Comparison of ENCODE assay signal across 8 cellular contexts in the genomic region with DNA sequence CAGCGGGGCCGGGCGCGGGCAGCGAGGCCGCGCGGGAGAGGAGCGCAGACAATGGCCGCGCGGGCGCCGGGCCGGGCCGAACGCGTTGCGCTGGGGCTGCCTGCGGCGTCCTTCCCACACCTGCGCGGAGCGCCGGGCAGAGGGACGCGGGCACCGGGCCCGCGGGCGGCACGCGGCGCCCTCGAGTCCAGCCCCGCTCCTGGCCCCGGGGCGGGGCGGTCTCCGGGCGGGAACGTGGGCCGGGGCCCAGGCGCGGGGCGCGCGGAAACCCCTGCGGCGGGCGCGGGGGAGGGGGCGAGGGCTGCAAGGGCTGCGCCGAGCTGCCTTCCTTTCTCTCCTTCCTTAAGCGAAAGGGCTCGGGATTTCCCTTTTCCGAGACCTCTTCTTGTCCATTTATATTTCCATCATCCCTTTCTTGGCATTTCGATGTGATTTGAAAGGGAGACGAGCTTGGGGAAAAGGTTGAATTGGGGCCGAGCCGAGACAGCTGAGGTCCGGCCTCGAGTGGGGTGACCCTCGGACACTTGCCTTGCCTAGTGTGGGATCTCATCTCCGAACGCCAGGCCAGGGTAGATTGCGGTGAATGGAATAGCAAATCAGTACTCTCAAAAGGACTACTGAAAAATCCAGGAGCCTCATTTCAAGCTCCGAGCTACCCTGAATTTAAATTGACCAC. TPM values are rescaled to one million over a fixed set of nuclear protein-coding genes. Genes with fewer than 3 reads are reported as not detected.
DNase-seq lines count a peak whose midpoint lies in the region; ATAC-seq and TF ChIP-seq lines count a peak whose summit lies in the region.

No MANE protein-coding gene starts in this region.

- TF ChIP-seq CTCF in GM20000 (IDR thresholded peaks at IDR 0.05; ENCODE audit: extremely low read depth, missing control alignments) = no peak
- no peak for TF ChIP-seq CTCF in epithelial cell of proximal tubule (conservative IDR thresholded peaks at IDR 0.05; ENCODE audit: low read depth, low read length)

- peak overlapping the region; percentile 72 for H3K9ac ChIP-seq in ES-I3 (ENCODE audit: low read depth, low read length)

- intact Hi-C loops in naive thymus-derived CD4-positive, alpha-beta T cell (cut with micrococcal nuclease) = no loop called here

- POLR2A ChIA-PET in naive thymus-derived CD4-positive, alpha-beta T cell (lab: Charles Lee) = no interaction called here

- H3K4me3 ChIP-seq in epithelial cell of proximal tubule (ENCODE audit: low read depth, low read length) = peak overlapping the region; percentile 71
- H3K4me3 ChIP-seq in naive thymus-derived CD4-positive, alpha-beta T cell (ENCODE audit: low read length) = peak overlapping the region; percentile 43

- no peak overlapping the region for H3K27ac ChIP-seq in naive thymus-derived CD4-positive, alpha-beta T cell (ENCODE audit: low read depth, low read length)

- H3K9me3 Mint-ChIP-seq in T-helper 2 cell treated with Interferon-gamma antibody and Interleukin-4, amounts not matched to agents 5 μg/mL and 100 μg/mL, for 36 hours = no peaks in the 10 kb centered on the region
- peaks cover 0 to 3% (median 0%) of the 10 kb centered on the region in 11 donors for H3K9me3 Mint-ChIP-seq in naive thymus-derived CD4-positive, alpha-beta T cell

- peaks cover 11% of the 10 kb centered on the region for H3K4me1 Mint-ChIP-seq in T-helper 2 cell treated with Interferon-gamma antibody and Interleukin-4, amounts not matched to agents 5 μg/mL and 100 μg/mL, for 36 hours (ENCODE audit: low read depth)
- H3K4me1 Mint-ChIP-seq in naive thymus-derived CD4-positive, alpha-beta T cell = peaks cover 12 to 27% (median 18%) of the 10 kb centered on the region in 7 donors

- H3K36me3 Mint-ChIP-seq in T-helper 2 cell treated with Interferon-gamma antibody and Interleukin-4, amounts not matched to agents 5 μg/mL and 100 μg/mL, for 36 hours (ENCODE audit: low read depth) = no peaks in the 10 kb centered on the region
- peaks cover 0 to 6% (median 2%) of the 10 kb centered on the region in 5 donors for H3K36me3 Mint-ChIP-seq in naive thymus-derived CD4-positive, alpha-beta T cell

- H3K27me3 Mint-ChIP-seq in T-helper 2 cell treated with Interferon-gamma antibody and Interleukin-4, amounts not matched to agents 5 μg/mL and 100 μg/mL, for 36 hours (ENCODE audit: low read depth) = peaks cover 34% of the 10 kb centered on the region
- peaks cover 30 to 49% (median 45%) of the 10 kb centered on the region in 5 donors for H3K27me3 Mint-ChIP-seq in naive thymus-derived CD4-positive, alpha-beta T cell

- peaks cover 0 to 22% of the 10 kb centered on the region in 2 donors for H3K27me3 ChIP-seq in naive thymus-derived CD4-positive, alpha-beta T cell (ENCODE audit: control insufficient read depth in 2 of 2, insufficient read depth in 2 of 2, low read length in 2 of 2)

- no peaks in the 10 kb centered on the region for H3K36me3 ChIP-seq in ES-I3 (ENCODE audit: insufficient read depth, low read length)
- no peaks in the 10 kb centered on the region for H3K36me3 ChIP-seq in naive thymus-derived CD4-positive, alpha-beta T cell (ENCODE audit: control insufficient read depth in 2 of 3, insufficient read depth in 3 of 3, low read length in 3 of 3)

- CTCF ChIA-PET in naive thymus-derived CD4-positive, alpha-beta T cell (lab: Charles Lee) = no interaction called here

- no peak overlapping the region for H3K27ac Mint-ChIP-seq in T-helper 2 cell treated with Interferon-gamma antibody and Interleukin-4, amounts not matched to agents 5 μg/mL and 100 μg/mL, for 36 hours
- H3K27ac Mint-ChIP-seq in naive thymus-derived CD4-positive, alpha-beta T cell = no peak overlapping the region

- peak; percentile 70 for DNase-seq in GM20000 (ENCODE audit: low spot score)
- peak; percentile 38 for DNase-seq in T-helper 2 cell treated with Interferon-gamma antibody and Interleukin-4, amounts not matched to agents 5 μg/mL and 100 μg/mL, for 36 hours (ENCODE audit: low spot score)
- no peak for DNase-seq in epithelial cell of proximal tubule (ENCODE audit: low read depth)
- peak in 5 of 9 donors; percentile 0 to 57 (median 8) for DNase-seq in naive thymus-derived CD4-positive, alpha-beta T cell
- DNase-seq in SHP77 treated with DMSO at 0.1 percent for 48 hours (lab: John Stamatoyannopoulos, UW) = no peak
- DNase-seq in activated effector memory CD4-positive, alpha-beta T cell treated with anti-CD3 and anti-CD28 coated beads, Interleukin-2, amount 50 U/mL, for 16 hours = no peak

- peaks cover 9% of the 10 kb centered on the region for H3K4me1 ChIP-seq in ES-I3 (ENCODE audit: insufficient read depth, low read length)
- H3K4me1 ChIP-seq in naive thymus-derived CD4-positive, alpha-beta T cell (ENCODE audit: control insufficient read depth in 2 of 2, insufficient read depth in 2 of 2, low read length in 2 of 2) = peaks cover 7 to 8% of the 10 kb centered on the region in 2 donors

- no peaks in the 10 kb centered on the region for H3K9me3 ChIP-seq in ES-I3 (ENCODE audit: control insufficient read depth, insufficient read depth, low read length)
- H3K9me3 ChIP-seq in naive thymus-derived CD4-positive, alpha-beta T cell (ENCODE audit: control insufficient read depth in 2 of 3, low read length in 3 of 3) = no peaks in the 10 kb centered on the region

- ATAC-seq in HG03558 (IDR thresholded peaks at IDR 0.05; ENCODE audit: extremely low read depth, unreplicated experiment) = peak; percentile 15
- ATAC-seq in naive thymus-derived CD4-positive, alpha-beta T cell = peak; percentile 45

- peak overlapping the region; percentile 79 for H3K4me3 Mint-ChIP-seq in T-helper 2 cell treated with Interferon-gamma antibody and Interleukin-4, amounts not matched to agents 5 μg/mL and 100 μg/mL, for 36 hours
- H3K4me3 Mint-ChIP-seq in naive thymus-derived CD4-positive, alpha-beta T cell = peak overlapping the region; percentile 65 to 96 (median 73)

RNA-seq across cellular contexts. Expression of gene KLHL23, which starts 0.7 kb away (rescaled TPM):
- total RNA-seq in epithelial cell of proximal tubule = 19.1 and 28.1 TPM in 2 replicates
- 1 to 10 TPM; 1.1 to 3.9 (median 2.7) TPM for total RNA-seq in naive thymus-derived CD4-positive, alpha-beta T cell
- 1 to 10 TPM; 1.5 to 3.8 TPM for polyA plus RNA-seq in naive thymus-derived CD4-positive, alpha-beta T cell

RNA-seq across cellular contexts. Expression of gene PHOSPHO2, which starts 40.0 kb away (rescaled TPM):
- 1.4 and 3.6 TPM in 2 replicates for total RNA-seq in epithelial cell of proximal tubule
- 1 to 10 TPM; 4.5 to 9.5 (median 7.5) TPM for total RNA-seq in naive thymus-derived CD4-positive, alpha-beta T cell
- polyA plus RNA-seq in naive thymus-derived CD4-positive, alpha-beta T cell = 1 to 10 TPM; 3.5 to 8.4 TPM

RNA-seq across cellular contexts. Expression of gene CFAP210, which starts 40.1 kb away (rescaled TPM):
- 0.14 TPM in 1 of 2 replicates, not detected in the other for total RNA-seq in epithelial cell of proximal tubule
- total RNA-seq in naive thymus-derived CD4-positive, alpha-beta T cell = 1 to 10 TPM in 2 of 5 experiments, not detected in 3; 1.0 to 3.6 TPM
- not detected for polyA plus RNA-seq in naive thymus-derived CD4-positive, alpha-beta T cell

Comparison
In these comparisons a context has a peak if more than half of its experiments do, and no peak if none do; other contexts are left out.
1. DNase-seq: peak in GM20000 (single experiment), T-helper 2 cell treated with Interferon-gamma antibody and Interleukin-4, amounts not matched to agents 5 μg/mL and 100 μg/mL, for 36 hours (single experiment) and naive thymus-derived CD4-positive, alpha-beta T cell (5 of 9); none in epithelial cell of proximal tubule (single experiment), SHP77 treated with DMSO at 0.1 percent for 48 hours (single experiment) and activated effector memory CD4-positive, alpha-beta T cell treated with anti-CD3 and anti-CD28 coated beads, Interleukin-2, amount 50 U/mL, for 16 hours (single experiment).